ENCODE assay signal across 9 cellular contexts in genomic region chr13:110617326-110618072, GRCh38. TPM values are rescaled to one million over a fixed set of nuclear protein-coding genes. Genes with fewer than 3 reads are reported as not detected.
DNase-seq lines count a peak whose midpoint lies in the region; ATAC-seq and TF ChIP-seq lines count a peak whose summit lies in the region.
"Had no signal": no experiment of that assay in that cellular context is flagged by ENCODE, and none has a peak within 500 bp of the region (broad histone marks: within the 10 kb centered on the region; RNA-seq: fewer than 3 reads in every experiment).

No MANE protein-coding gene starts in this region.

- H4K8ac ChIP-seq in H9 (replicated peaks; ENCODE audit: insufficient read length, low read depth, low read length) = no peak overlapping the region

- no peak overlapping the region for H4K5ac ChIP-seq in H9 (ENCODE audit: insufficient read length, low read depth, low read length)

- WGBS in body of pancreas, 2 donors = 26 to 29% methylated on average over 8 of the region's 8 CpGs
- 62% methylated on average over 8 of the region's 8 CpGs for WGBS in suprapubic skin
- WGBS in H9 (ENCODE audit: extremely low coverage, insufficient read length, low lambda C conversion rate) = no CpG with 5 or more reads among the region's 8 CpGs

- no peak overlapping the region for H3K4me2 ChIP-seq in H9 (ENCODE audit: insufficient read depth, insufficient read length, low read length)

- H3K27ac ChIP-seq in body of pancreas (peak overlapping the region; percentile 93 to 97 (median 94)), suprapubic skin (peak overlapping the region; percentile 92), H9 (ENCODE audit: insufficient read length, low read depth, low read length) (no peak overlapping the region)
- H3K27ac ChIP-seq: neutrophil had no signal

- H3K56ac ChIP-seq in H9 (ENCODE audit: insufficient read length, low read depth, low read length) = no peak overlapping the region

- no peak overlapping the region for H4K91ac ChIP-seq in H9 (ENCODE audit: insufficient read length, low read depth, low read length)

- H3K4me1 Mint-ChIP-seq in activated T-cell treated with anti-CD3 and anti-CD28 coated beads, Interleukin-2, amount 50 U/mL, for 24 hours (ENCODE audit: low read depth) = peaks cover 53% of the 10 kb centered on the region
- peaks cover 29 to 30% of the 10 kb centered on the region in 2 experiments for H3K4me1 Mint-ChIP-seq in H9

- H3T11ph ChIP-seq in H9 (ENCODE audit: low read length) = no peak overlapping the region

- H3K36me3 Mint-ChIP-seq in activated T-cell treated with anti-CD3 and anti-CD28 coated beads, Interleukin-2, amount 50 U/mL, for 24 hours (ENCODE audit: low read depth) = peaks cover 32% of the 10 kb centered on the region
- H3K36me3 Mint-ChIP-seq in H9 (ENCODE audit: insufficient read depth in 1 of 3, low read depth in 3 of 3) = peaks cover 2 to 5% (median 4%) of the 10 kb centered on the region in 3 experiments; a peak in 5 of 7 replicates

- no peaks in the 10 kb centered on the region for H3K9me3 ChIP-seq in body of pancreas
- H3K9me3 ChIP-seq in suprapubic skin = no peaks in the 10 kb centered on the region
- no peaks in the 10 kb centered on the region for H3K9me3 ChIP-seq in H9 (ENCODE audit: control insufficient read depth, low read depth, low read length)
- H3K9me3 ChIP-seq: neutrophil had no signal

- peak; percentile 58 for ATAC-seq in body of pancreas

- no peak overlapping the region for H3K4ac ChIP-seq in H9 (ENCODE audit: low read depth, low read length)

- H2BK15ac ChIP-seq in H9 (ENCODE audit: low read depth, low read length) = no peak overlapping the region

- H3K14ac ChIP-seq in H9 (ENCODE audit: insufficient read depth, low read length) = no peak overlapping the region

- peaks cover 2% of the 10 kb centered on the region for H4K20me1 ChIP-seq in H9 (ENCODE audit: control insufficient read depth, insufficient read depth, insufficient read length)

- intact Hi-C loops in body of pancreas (cut with DNase I) = no loop called here

- no peak overlapping the region for H2AK5ac ChIP-seq in H9 (ENCODE audit: insufficient read length, low read length)

- no peak overlapping the region for H3K23ac ChIP-seq in H9 (ENCODE audit: insufficient read length, low read depth, low read length)

- H3K9me3 Mint-ChIP-seq in activated T-cell treated with anti-CD3 and anti-CD28 coated beads, Interleukin-2, amount 50 U/mL, for 24 hours = peaks cover 4% of the 10 kb centered on the region
- H3K9me3 Mint-ChIP-seq in H9 = peaks cover 7 to 12% of the 10 kb centered on the region in 2 experiments; a peak in 3 of 5 replicates

- no peak overlapping the region for H2BK5ac ChIP-seq in H9 (ENCODE audit: insufficient read length, low read length)

- H3K27me3 ChIP-seq in body of pancreas (no peaks in the 10 kb centered on the region), suprapubic skin (no peaks in the 10 kb centered on the region), H9 (ENCODE audit: insufficient read depth, low read length) (no peaks in the 10 kb centered on the region)

- TF ChIP-seq EP300 in suprapubic skin (IDR thresholded peaks at IDR 0.05) = no peak

- no peak for DNase-seq in activated T-cell treated with anti-CD3 and anti-CD28 coated beads, Interleukin-2, amount 50 U/mL, for 24 hours
- DNase-seq in activated T-cell treated with anti-CD3 and anti-CD28 coated beads, Interleukin-2, amount 50 U/mL, for 1 hour = no peak
- peak; percentile 74 to 88 (median 80) for DNase-seq in body of pancreas
- peak; percentile 57 for DNase-seq in left kidney (ENCODE audit: low read depth, low spot score)
- DNase-seq in suprapubic skin (ENCODE audit: low spot score in 2 of 2) = no peak
- no peak for DNase-seq in UCSD-AML1 (lab: John Stamatoyannopoulos, UW; ENCODE audit: unreplicated experiment)
- DNase-seq in H9 = no peak
- DNase-seq in cerebellum (ENCODE audit: low spot score) = no peak

- no peak for TF ChIP-seq CTCF in body of pancreas (IDR thresholded peaks at IDR 0.05)
- TF ChIP-seq CTCF in suprapubic skin (IDR thresholded peaks at IDR 0.05) = no peak
- TF ChIP-seq CTCF in H9 (conservative IDR thresholded peaks at IDR 0.05) = no peak

- peak overlapping the region; percentile 93 for H3K4me3 Mint-ChIP-seq in activated T-cell treated with anti-CD3 and anti-CD28 coated beads, Interleukin-2, amount 50 U/mL, for 24 hours
- peak overlapping the region in 1 of 2 experiments; percentile 25; a peak in 3 of 5 replicates for H3K4me3 Mint-ChIP-seq in H9

- no peak overlapping the region for H3K18ac ChIP-seq in H9 (ENCODE audit: insufficient read length, low read depth, low read length)

- H3K79me2 ChIP-seq in H9 (ENCODE audit: insufficient read depth, low read length) = peaks cover 27% of the 10 kb centered on the region; the same call in 1 of the 2 replicates

- H3K79me1 ChIP-seq in H9 (ENCODE audit: insufficient read depth, low read depth, low read length, poor library complexity, severe bottlenecking) = no peaks in the 10 kb centered on the region

- no peak overlapping the region for H2BK12ac ChIP-seq in H9 (ENCODE audit: insufficient read length, low read depth, low read length)

- no peaks in the 10 kb centered on the region for H3K36me3 ChIP-seq in body of pancreas (replicated peaks in 1 of 2; ENCODE audit: insufficient read depth in 1 of 2, low read depth in 2 of 2)
- H3K36me3 ChIP-seq in suprapubic skin = peaks cover under 1% of the 10 kb centered on the region
- H3K36me3 ChIP-seq: neutrophil had no signal

- H3K4me1 ChIP-seq in body of pancreas (peaks cover 35% of the 10 kb centered on the region), suprapubic skin (peaks cover 28% of the 10 kb centered on the region), H9 (ENCODE audit: insufficient read depth, low read length) (no peaks in the 10 kb centered on the region)

- no peak overlapping the region for H2BK120ac ChIP-seq in H9 (ENCODE audit: low read depth, low read length, poor library complexity, severe bottlenecking)

- no peak overlapping the region for H2BK20ac ChIP-seq in H9 (ENCODE audit: low read depth, low read length, poor library complexity, severe bottlenecking)

- H3K27me3 Mint-ChIP-seq in activated T-cell treated with anti-CD3 and anti-CD28 coated beads, Interleukin-2, amount 50 U/mL, for 24 hours = no peaks in the 10 kb centered on the region
- H3K27me3 Mint-ChIP-seq in H9 (ENCODE audit: low read depth) = peaks cover 26% of the 10 kb centered on the region

- no peak overlapping the region for H2AFZ ChIP-seq in H9 (ENCODE audit: low read length)

- peaks cover 6% of the 10 kb centered on the region for H3K23me2 ChIP-seq in H9 (ENCODE audit: insufficient read length, low read depth, low read length, poor library complexity, severe bottlenecking)

- H3K4me3 ChIP-seq in body of pancreas (no peak overlapping the region), suprapubic skin (no peak overlapping the region)

- no peak overlapping the region for H3K27ac Mint-ChIP-seq in activated T-cell treated with anti-CD3 and anti-CD28 coated beads, Interleukin-2, amount 50 U/mL, for 24 hours
- H3K27ac Mint-ChIP-seq in H9 = peak overlapping the region in 1 of 3 experiments; percentile 80; a peak in 2 of 7 replicates

- TF ChIP-seq POLR2A in body of pancreas (IDR thresholded peaks at IDR 0.05) (peak in 1 of 3 donors; percentile 16), suprapubic skin (IDR thresholded peaks at IDR 0.05) (no peak)

- H3K9ac ChIP-seq in H9 (ENCODE audit: extremely low read depth, insufficient read length, low read length) = no peak overlapping the region

RNA-seq across cellular contexts. Expression of gene NAXD, which starts 2.2 kb away (rescaled TPM):
- total RNA-seq in body of pancreas (10 to 100 TPM; 23.4 to 27.5 TPM), suprapubic skin (10 to 100 TPM; 26.4 to 38.3 (median 32.4) TPM), H9 (2021) (24.8 and 25.5 TPM in 2 replicates), cerebellum (22.9 TPM)

RNA-seq across cellular contexts. Expression of gene RAB20, which starts 56.0 kb away (rescaled TPM):
- total RNA-seq in body of pancreas (10 to 100 TPM; 23.1 to 35.5 TPM), suprapubic skin (1 to 10 TPM; 2.0 to 6.7 (median 3.7) TPM), H9 (2021) (11.4 and 12.3 TPM in 2 replicates), cerebellum (1.9 TPM)

Comparison
In these comparisons a context has a peak if more than half of its experiments do, and no peak if none do; other contexts are left out.
1. DNase-seq: peak in body of pancreas (4 of 4) and left kidney (single experiment); none in activated T-cell treated with anti-CD3 and anti-CD28 coated beads, Interleukin-2, amount 50 U/mL, for 24 hours (single experiment), activated T-cell treated with anti-CD3 and anti-CD28 coated beads, Interleukin-2, amount 50 U/mL, for 1 hour (single experiment), suprapubic skin (0 of 2), UCSD-AML1 (single experiment), H9 (single experiment) and cerebellum (single experiment).